25 cellular contexts compared by ENCODE assay signal in the genomic region with DNA sequence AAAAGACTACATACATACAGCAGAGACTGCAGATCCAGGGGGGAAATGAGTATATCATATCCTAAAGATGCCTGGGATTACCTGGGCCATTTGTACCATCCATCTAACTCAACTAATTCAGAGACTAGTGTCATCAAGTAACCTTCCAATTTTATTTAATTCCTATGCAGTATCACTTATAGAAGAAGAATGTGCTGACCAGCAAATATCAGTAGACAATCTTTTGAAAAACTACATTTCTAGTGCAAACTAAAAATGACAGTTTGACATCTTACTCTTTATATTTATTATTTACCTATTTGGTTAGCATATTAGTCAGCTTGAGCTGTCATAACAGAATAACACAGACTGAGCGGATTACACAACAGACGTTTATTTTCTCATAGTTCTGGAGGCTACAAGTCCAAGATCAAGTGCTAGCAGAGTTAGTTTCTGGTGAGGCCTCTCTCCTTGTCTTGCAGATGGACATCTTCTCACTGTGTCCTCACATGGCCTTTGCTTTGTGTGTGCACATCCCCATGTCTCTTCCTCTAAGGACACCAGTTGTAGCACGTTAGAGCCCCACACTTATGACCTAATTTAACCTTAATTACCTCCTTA. TPM values are rescaled to one million over a fixed set of nuclear protein-coding genes. Genes with fewer than 3 reads are reported as not detected.
A peak's percentile ranks its signal among the peaks of the same experiment; 100 is the strongest.
DNase-seq lines count a peak whose midpoint lies in the region; ATAC-seq, FAIRE-seq and TF ChIP-seq lines count a peak whose summit lies in the region.
"Had no signal": no experiment of that assay in that cellular context is flagged by ENCODE, and none has a peak within 500 bp of the region (broad histone marks: within the 10 kb centered on the region; RNA-seq: fewer than 3 reads in every experiment).

No MANE protein-coding gene starts in this region.

- H3K27ac ChIP-seq in HepG2 (ENCODE audit: extremely low read length, insufficient read depth, low read length) = no peak overlapping the region
- no peak overlapping the region for H3K27ac ChIP-seq in right lobe of liver
- H3K27ac ChIP-seq in suprapubic skin = no peak overlapping the region
- H3K27ac ChIP-seq in neural progenitor cell = no peak overlapping the region
- H3K27ac ChIP-seq: 22Rv1, SJCRH30 had no signal

- H3F3A ChIP-seq in neural progenitor cell (ENCODE audit: low read depth) = no peaks in the 10 kb centered on the region

- H3K36me3 ChIP-seq in HepG2 (replicated peaks in 1 of 2; ENCODE audit: control insufficient read depth in 1 of 2, insufficient read depth in 2 of 2, low read length in 2 of 2) (no peaks in the 10 kb centered on the region), right lobe of liver (no peaks in the 10 kb centered on the region), suprapubic skin (no peaks in the 10 kb centered on the region), neural progenitor cell (no peaks in the 10 kb centered on the region)
- H3K36me3 ChIP-seq: SJCRH30 had no signal

- FAIRE-seq in HepG2 (lab: Jason Lieb, UNC) = no peak
- FAIRE-seq: GM12891, H1 had no signal

- H3K4me2 ChIP-seq in HepG2 (ENCODE audit: low read depth, low read length) = no peak overlapping the region
- H3K4me2 ChIP-seq in neural progenitor cell = no peak overlapping the region

- no peak overlapping the region for H3K4me3 Mint-ChIP-seq in neural progenitor cell

- no peak overlapping the region for H3K9ac ChIP-seq in HepG2 (ENCODE audit: insufficient read depth, low read depth, low read length)
- H3K9ac ChIP-seq in neural progenitor cell = no peak overlapping the region

- no peaks in the 10 kb centered on the region for H3K27me3 Mint-ChIP-seq in neural progenitor cell (ENCODE audit: insufficient read depth, low read depth)

- intact Hi-C loops in HepG2 (cut with micrococcal nuclease; ENCODE audit: unreplicated experiment) = no loop called here
- intact Hi-C loops in right lobe of liver (cut with DNase I) = no loop called here

- BruUV-seq in HepG2 (replicated peaks; lab: Mats Ljungman, UMichigan) = no TSS peak

- H3K9me3 Mint-ChIP-seq in neural progenitor cell = no peaks in the 10 kb centered on the region

- H2AFZ ChIP-seq in HepG2 (ENCODE audit: low read length) (no peak overlapping the region), neural progenitor cell (replicated peaks) (no peak overlapping the region)

- CTCF ChIA-PET in HepG2 (lab: Yijun Ruan, JAX; ENCODE audit: low intra/inter-chr PET ratio, low total read pairs) = interaction anchor here (1.4 kb wide), 1 partner anchor 323 kb away, joined by 6 read pairs; no protein-coding TSS in a partner anchor

- DNase-seq in HepG2 (ENCODE audit: low spot score) (no peak), right lobe of liver (no peak), amniotic epithelial cell (ENCODE audit: low read depth) (peak; percentile 73), fibroblast of villous mesenchyme (ENCODE audit: low read depth) (peak; percentile 69), suprapubic skin (ENCODE audit: low spot score in 2 of 2) (no peak), neural progenitor cell (ENCODE audit: low spot score) (no peak)
- DNase-seq: Calu3, DMS79 treated with DMSO at 0.1 percent for 48 hours, GF-D8, KG1, NCI-H1092, NCI-H1417 treated with DMSO at 0.1 percent for 48 hours, NCI-H187, NCI-H2081 treated with DMSO at 0.1 percent for 48 hours, NCI-H2171 treated with DMSO at 0.1 percent for 48 hours, NCI-H345, NCI-H524 treated with DMSO at 0.1 percent for 48 hours, NCI-H774, SJCRH30 had no signal

- H3K4me1 Mint-ChIP-seq in neural progenitor cell = no peaks in the 10 kb centered on the region

- H3K4me1 ChIP-seq in HepG2 (ENCODE audit: insufficient read depth, low read length) (no peaks in the 10 kb centered on the region), right lobe of liver (peaks cover 0 to 4% (median 0%) of the 10 kb centered on the region in 4 donors), suprapubic skin (no peaks in the 10 kb centered on the region), neural progenitor cell (no peaks in the 10 kb centered on the region)
- H3K4me1 ChIP-seq: SJCRH30 had no signal

- H3K36me3 Mint-ChIP-seq in neural progenitor cell = peaks cover 3% of the 10 kb centered on the region

- H3K27me3 ChIP-seq in HepG2 (ENCODE audit: control insufficient read depth in 1 of 2, insufficient read depth in 2 of 2, low read length in 2 of 2) (no peaks in the 10 kb centered on the region), right lobe of liver (no peaks in the 10 kb centered on the region), suprapubic skin (no peaks in the 10 kb centered on the region), neural progenitor cell (no peaks in the 10 kb centered on the region)
- H3K27me3 ChIP-seq: SJCRH30 had no signal

- H3K9me3 ChIP-seq in HepG2 (ENCODE audit: low read length) (no peaks in the 10 kb centered on the region), right lobe of liver (no peaks in the 10 kb centered on the region), suprapubic skin (no peaks in the 10 kb centered on the region), neural progenitor cell (ENCODE audit: low read depth) (no peaks in the 10 kb centered on the region)
- H3K9me3 ChIP-seq: SJCRH30 had no signal

- whole genome bisulfite sequencing in HepG2 (ENCODE audit: low lambda C conversion rate) = under 1% methylated on average over 3 of the region's 3 CpGs
- WGBS in right lobe of liver (ENCODE audit: insufficient coverage, low coverage, low lambda C conversion rate, missing lambda C conversion rate) = 63% methylated on average over 3 of the region's 3 CpGs
- WGBS in suprapubic skin = 80% methylated on average over 3 of the region's 3 CpGs

- ATAC-seq in HepG2 (no peak), right lobe of liver (no peak), GM21529 (IDR thresholded peaks at IDR 0.05; ENCODE audit: unreplicated experiment) (no peak)
- ATAC-seq: HCT116, Right ventricle myocardium inferior had no signal

- H4K20me1 ChIP-seq in HepG2 (ENCODE audit: insufficient read depth, low read length) = no peaks in the 10 kb centered on the region
- no peaks in the 10 kb centered on the region for H4K20me1 ChIP-seq in neural progenitor cell (ENCODE audit: low read depth)

- POLR2A ChIA-PET in HepG2 (lab: Yijun Ruan, JAX) = no interaction called here

- H3K4me3 ChIP-seq in HepG2 (replicated peaks in 1 of 3; ENCODE audit: insufficient read depth in 1 of 3, low read depth in 2 of 3, low read length in 3 of 3) = no peak overlapping the region
- no peak overlapping the region for H3K4me3 ChIP-seq in right lobe of liver
- H3K4me3 ChIP-seq in fibroblast of villous mesenchyme (ENCODE audit: low read depth, low read length) = no peak overlapping the region
- H3K4me3 ChIP-seq in suprapubic skin = no peak overlapping the region
- H3K4me3 ChIP-seq in neural progenitor cell = no peak overlapping the region
- H3K4me3 ChIP-seq: SJCRH30 had no signal

- H3K79me2 ChIP-seq in HepG2 (ENCODE audit: insufficient read depth, low read length) (no peaks in the 10 kb centered on the region), neural progenitor cell (ENCODE audit: low read depth) (no peaks in the 10 kb centered on the region)

- no peak for TF ChIP-seq CTCF in HepG2 (CRISPR knock-in tag; IDR thresholded peaks at IDR 0.05)
- TF ChIP-seq CTCF in right lobe of liver (IDR thresholded peaks at IDR 0.05) = no peak
- TF ChIP-seq CTCF in fibroblast of villous mesenchyme (IDR thresholded peaks at IDR 0.05; ENCODE audit: insufficient read depth, low read depth, low read length) = no peak
- TF ChIP-seq CTCF in suprapubic skin (IDR thresholded peaks at IDR 0.05) = no peak
- TF ChIP-seq CTCF in neural progenitor cell (IDR thresholded peaks at IDR 0.05) = no peak

- TF ChIP-seq POLR2A in HepG2 (IDR thresholded peaks at IDR 0.05; ENCODE audit: insufficient read depth in 1 of 2, low read depth in 2 of 2, low read length in 2 of 2) (no peak), right lobe of liver (IDR thresholded peaks at IDR 0.05) (no peak), suprapubic skin (IDR thresholded peaks at IDR 0.05) (no peak)

- TF ChIP-seq RAD21 in HepG2 (CRISPR knock-in tag; IDR thresholded peaks at IDR 0.05) = no peak

- TF ChIP-seq EP300 in HepG2 (IDR thresholded peaks at IDR 0.05; ENCODE audit: low read depth in 2 of 2, low read length in 2 of 2) (no peak), HepG2 (CRISPR knock-in tag; IDR thresholded peaks at IDR 0.05; ENCODE audit: borderline replicate concordance) (no peak), suprapubic skin (IDR thresholded peaks at IDR 0.05) (no peak)

- H3K27ac Mint-ChIP-seq in neural progenitor cell = no peak overlapping the region

- in situ Hi-C loops in HepG2 (cut with HindIII; ENCODE audit: extremely low pct_ligation_motif_present, low pct_unique_long_range_greater_than_20kb) = loop anchor here (5.0 kb wide), 1 partner anchor 316 kb away; no protein-coding TSS in a partner anchor

TF ChIP-seq in HepG2, 621 proteins besides CTCF, POLR2A, EP300 and RAD21 (continues in another document):
- TF ChIP-seq ZNF703 (CRISPR knock-in tag; IDR thresholded peaks at IDR 0.05; ENCODE audit: borderline replicate concordance) = no peak

RNA-seq across cellular contexts. Expression of a gene that starts 47.0 kb away (rescaled TPM):
- total RNA-seq in HepG2 (2016; rRNA removed; fragmentation: Illumina TruSeq; extraction: Trizol) = not detected in 2 replicates
- not detected in 2 replicates for total RNA-seq in HepG2 (2016; cell fraction: cytosol; rRNA removed; fragmentation: Illumina TruSeq; extraction: Trizol; ENCODE audit: low read depth)
- total RNA-seq in HepG2 (2016; cell fraction: insoluble cytoplasmic fraction; rRNA removed; fragmentation: Illumina TruSeq; extraction: Trizol) = not detected in 2 replicates
- total RNA-seq in HepG2 (2016; cell fraction: membrane; rRNA removed; fragmentation: Illumina TruSeq; extraction: Trizol) = not detected in 2 replicates
- total RNA-seq in HepG2 (2016; cell fraction: nucleus; rRNA removed; fragmentation: Illumina TruSeq; extraction: Trizol) = not detected in 2 replicates
- polyA plus RNA-seq in HepG2 (2011; rRNA removed) = 0.01 and 0.04 TPM in 2 replicates
- polyA plus RNA-seq in HepG2 (2011; cell fraction: cytosol; rRNA removed) = 0.01 TPM in 1 of 2 replicates, not detected in the other
- 0.02 TPM in 1 of 2 replicates, not detected in the other for polyA plus RNA-seq in HepG2 (2011; cell fraction: nucleus; rRNA removed)
- not detected in 2 replicates for polyA plus RNA-seq in HepG2 (2012)
- polyA plus RNA-seq in HepG2 (2016; cell fraction: cytosol; fragmentation: Illumina TruSeq; extraction: Trizol; ENCODE audit: low read depth) = not detected in 2 replicates
- polyA plus RNA-seq in HepG2 (2016; cell fraction: insoluble cytoplasmic fraction; fragmentation: Illumina TruSeq; extraction: Trizol; ENCODE audit: low read depth) = not detected in 2 replicates
- not detected in 2 replicates for polyA plus RNA-seq in HepG2 (2016; cell fraction: membrane; fragmentation: Illumina TruSeq; extraction: Trizol; ENCODE audit: low read depth)
- polyA plus RNA-seq in HepG2 (2016; cell fraction: nucleus; fragmentation: Illumina TruSeq; extraction: Trizol; ENCODE audit: insufficient read depth, low read depth) = not detected in 2 replicates
- polyA minus RNA-seq in HepG2 (2011; rRNA and poly(A)+ RNA removed; ENCODE audit: low replicate concordance) = 0.06 and 5.5 TPM in 2 replicates
- polyA minus RNA-seq in HepG2 (2011; cell fraction: cytosol; rRNA and poly(A)+ RNA removed) = not detected in 2 replicates
- 0.13 and 0.75 TPM in 2 replicates for polyA minus RNA-seq in HepG2 (2011; cell fraction: nucleus; rRNA and poly(A)+ RNA removed)
- 10 to 100 TPM in 1 of 6 experiments, 1 to 10 TPM in 5; 3.6 to 11.7 (median 6.9) TPM for total RNA-seq in right lobe of liver
- 28.7 and 47.9 TPM in 2 replicates for total RNA-seq in fibroblast of villous mesenchyme
- total RNA-seq in suprapubic skin = 1 to 10 TPM; 2.8 to 6.4 (median 4.2) TPM
- 0.43 and 0.47 TPM in 2 replicates for total RNA-seq in neural progenitor cell (ENCODE audit: low replicate concordance)
- total RNA-seq: SJCRH30 had no signal

Comparison
In these comparisons a context has a peak if more than half of its experiments do, and no peak if none do; other contexts are left out.
1. DNase-seq: peak in amniotic epithelial cell (single experiment) and fibroblast of villous mesenchyme (single experiment); none in HepG2 (single experiment), right lobe of liver (0 of 3), suprapubic skin (0 of 2) and neural progenitor cell (single experiment).